1 cellular context compared by ENCODE assay signal in genomic region chr2:177667626-177668025, GRCh38.
TF ChIP-seq lines count a peak whose summit lies in the region.

No MANE protein-coding gene starts in this region.

TF ChIP-seq in WTC11, 78 proteins besides CTCF, POLR2A, EP300 and RAD21 (continued from another document):
- TF ChIP-seq ZSCAN18 (CRISPR knock-in tag; IDR thresholded peaks at IDR 0.05) = no peak
- no peak for TF ChIP-seq FOXP4 (CRISPR knock-in tag; IDR thresholded peaks at IDR 0.05)
- no peak for TF ChIP-seq ZNF281 (CRISPR knock-in tag; IDR thresholded peaks at IDR 0.05)
- TF ChIP-seq MXD4 (CRISPR knock-in tag; IDR thresholded peaks at IDR 0.05; ENCODE audit: borderline replicate concordance) = no peak
- no peak for TF ChIP-seq ELF4 (CRISPR knock-in tag; IDR thresholded peaks at IDR 0.05; ENCODE audit: low read depth)
- no peak for TF ChIP-seq AR (CRISPR knock-in tag; IDR thresholded peaks at IDR 0.05)
- no peak for TF ChIP-seq AFF4 (CRISPR knock-in tag; IDR thresholded peaks at IDR 0.05; ENCODE audit: borderline replicate concordance)
- no peak for TF ChIP-seq CDX4 (CRISPR knock-in tag; IDR thresholded peaks at IDR 0.05; ENCODE audit: borderline replicate concordance)
- no peak for TF ChIP-seq ETV6 (CRISPR knock-in tag; IDR thresholded peaks at IDR 0.05)
- no peak for TF ChIP-seq RORB (CRISPR knock-in tag; IDR thresholded peaks at IDR 0.05)
- TF ChIP-seq ESRRA (CRISPR knock-in tag; IDR thresholded peaks at IDR 0.05; ENCODE audit: borderline replicate concordance) = no peak
- TF ChIP-seq PRDM15 (CRISPR knock-in tag; IDR thresholded peaks at IDR 0.05) = no peak
